In the genomic region with DNA sequence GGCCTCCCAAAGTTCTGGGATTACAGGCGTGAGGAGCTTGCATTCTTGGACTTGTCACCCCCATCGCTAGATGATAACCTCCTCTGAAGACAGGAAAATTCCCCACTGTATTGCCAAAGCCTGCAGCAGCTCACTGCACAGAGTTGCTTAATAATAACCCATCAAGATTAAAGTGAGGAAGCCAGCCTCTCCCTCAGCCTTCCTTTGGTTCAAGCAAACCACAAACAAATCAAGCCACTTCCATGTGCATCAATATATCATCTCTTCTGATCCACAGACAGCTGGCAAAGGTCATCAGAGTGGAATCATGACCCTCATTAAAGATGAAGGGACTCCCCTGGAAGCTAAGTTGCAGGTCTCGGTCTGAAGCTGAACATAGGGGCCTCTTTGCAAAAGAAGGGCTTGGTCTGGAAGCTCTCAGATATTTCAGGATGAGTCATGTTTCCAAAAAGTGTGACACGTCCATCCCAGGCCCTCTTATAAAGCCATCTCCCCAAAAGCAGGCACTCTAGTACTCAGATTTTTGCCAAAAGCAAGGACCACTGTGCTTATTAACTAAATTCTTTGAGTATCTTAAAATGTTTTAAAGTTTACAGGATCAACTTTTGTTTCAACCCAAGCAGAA, we compare ENCODE assay signal across 20 cellular contexts. TPM values are rescaled to one million over a fixed set of nuclear protein-coding genes. Genes with fewer than 3 reads are reported as not detected.
DNase-seq lines count a peak whose midpoint lies in the region; ATAC-seq, FAIRE-seq and TF ChIP-seq lines count a peak whose summit lies in the region.
"Had no signal": no experiment of that assay in that cellular context is flagged by ENCODE, and none has a peak within 500 bp of the region (broad histone marks: within the 10 kb centered on the region; RNA-seq: fewer than 3 reads in every experiment).

No MANE protein-coding gene starts in this region.

- H3K27me3 Mint-ChIP-seq in astrocyte (ENCODE audit: low read depth, unreplicated experiment) (peaks cover 9% of the 10 kb centered on the region), mesothelial cell of epicardium (ENCODE audit: low read depth) (no peaks in the 10 kb centered on the region)
- H3K27me3 Mint-ChIP-seq: type B pancreatic cell had no signal

- H3K79me2 ChIP-seq in astrocyte (ENCODE audit: insufficient read depth, low read length): peaks cover 27% of the 10 kb centered on the region

- no peaks in the 10 kb centered on the region for H3K27me3 ChIP-seq in right atrium auricular region
- H3K27me3 ChIP-seq in astrocyte (ENCODE audit: insufficient read depth, low read length): no peaks in the 10 kb centered on the region

- no peak for TF ChIP-seq CTCF in right atrium auricular region (IDR thresholded peaks at IDR 0.05)
- no peak for TF ChIP-seq CTCF in astrocyte (IDR thresholded peaks at IDR 0.05; ENCODE audit: insufficient read depth, low read depth, low read length)
- no peak for TF ChIP-seq CTCF in mesothelial cell of epicardium (IDR thresholded peaks at IDR 0.05; ENCODE audit: unreplicated experiment)

- intact Hi-C loops in left cardiac atrium (cut with DNase I) (loop anchor here in 1 of 2 donors (5.0 to 10.0 kb wide), 3 partner anchors 51 to 359 kb away; no protein-coding TSS in a partner anchor), posterior cingulate gyrus (cut with DNase I) (no loop called here)

- no peak overlapping the region for H3K9ac ChIP-seq in astrocyte (ENCODE audit: low read length)

- no peak for DNase-seq in right atrium auricular region (ENCODE audit: low spot score)
- DNase-seq in left cardiac atrium: no peak
- DNase-seq in astrocyte (ENCODE audit: low read depth): peak; percentile 26
- DNase-seq in mesothelial cell of epicardium (ENCODE audit: low spot score in 2 of 2, unreplicated experiment in 2 of 2): no peak
- DNase-seq in stimulated activated CD4-positive, alpha-beta T cell treated with anti-CD3 and anti-CD28 coated beads, Interleukin-15, amount 100 ng/mL, for 24 hours: no peak
- no peak for DNase-seq in dermis blood vessel endothelial cell
- DNase-seq in NCI-H345 treated with DMSO at 0.1 percent for 48 hours (lab: John Stamatoyannopoulos, UW; ENCODE audit: unreplicated experiment): no peak
- DNase-seq in posterior cingulate gyrus: no peak
- DNase-seq: activated CD4-positive, CD25-positive, alpha-beta regulatory T cell treated with anti-CD3 and anti-CD28 coated beads, Interleukin-2, amount 50 U/mL, for 72 hours; activated gamma-delta T cell; cortex of kidney; mucosa of descending colon; NCI-H1417; occipital lobe; SHP77 treated with DMSO at 0.1 percent for 48 hours; T-helper 2 cell had no signal

- peaks cover 7% of the 10 kb centered on the region for H4K20me1 ChIP-seq in astrocyte (ENCODE audit: insufficient read depth, low read length)

- FAIRE-seq in astrocyte (lab: Jason Lieb, UNC): no peak

- H3K4me1 Mint-ChIP-seq in astrocyte (ENCODE audit: low read depth, unreplicated experiment) (peaks cover 12% of the 10 kb centered on the region), mesothelial cell of epicardium (peaks cover 45% of the 10 kb centered on the region)

- H3K4me3 Mint-ChIP-seq in astrocyte (ENCODE audit: unreplicated experiment) (no peak overlapping the region), mesothelial cell of epicardium (no peak overlapping the region)
- H3K4me3 Mint-ChIP-seq: IgD-negative memory B cell; stimulated activated memory B cell treated with anti-CD40 and anti-IgM and Interleukin-4, amounts not matched to agents 10 μg/mL and 1 μg/mL and 100 μg/mL, for 72 hours had no signal

- ATAC-seq in left cardiac atrium: no peak
- ATAC-seq: mucosa of descending colon; stimulated activated memory B cell treated with anti-CD40 and anti-IgM and Interleukin-4, amounts not matched to agents 10 μg/mL and 1 μg/mL and 100 μg/mL, for 72 hours had no signal

- H3K27ac Mint-ChIP-seq in astrocyte (ENCODE audit: unreplicated experiment) (peak overlapping the region; percentile 38), mesothelial cell of epicardium (peak overlapping the region; percentile 82)
- H3K27ac Mint-ChIP-seq: IgD-negative memory B cell; stimulated activated memory B cell treated with anti-CD40 and anti-IgM and Interleukin-4, amounts not matched to agents 10 μg/mL and 1 μg/mL and 100 μg/mL, for 72 hours had no signal

- H3K9me3 Mint-ChIP-seq in astrocyte (ENCODE audit: unreplicated experiment) (peaks cover 10% of the 10 kb centered on the region), mesothelial cell of epicardium (no peaks in the 10 kb centered on the region)
- H3K9me3 Mint-ChIP-seq: IgD-negative memory B cell; stimulated activated memory B cell treated with anti-CD40 and anti-IgM and Interleukin-4, amounts not matched to agents 10 μg/mL and 1 μg/mL and 100 μg/mL, for 72 hours; type B pancreatic cell had no signal

- H3K9me3 ChIP-seq in right atrium auricular region (no peaks in the 10 kb centered on the region), astrocyte (ENCODE audit: insufficient read depth, low read depth, low read length) (no peaks in the 10 kb centered on the region)
- H3K9me3 ChIP-seq: mucosa of descending colon had no signal

- H3K4me2 ChIP-seq in astrocyte (ENCODE audit: low read length): no peak overlapping the region
- H3K4me2 ChIP-seq: smooth muscle cell had no signal

- H3K36me3 Mint-ChIP-seq in astrocyte (ENCODE audit: low read depth, unreplicated experiment): no peaks in the 10 kb centered on the region
- no peaks in the 10 kb centered on the region for H3K36me3 Mint-ChIP-seq in mesothelial cell of epicardium
- H3K36me3 Mint-ChIP-seq: IgD-negative memory B cell; stimulated activated memory B cell treated with anti-CD40 and anti-IgM and Interleukin-4, amounts not matched to agents 10 μg/mL and 1 μg/mL and 100 μg/mL, for 72 hours had no signal

- H3K4me3 ChIP-seq in right atrium auricular region: no peak overlapping the region
- H3K4me3 ChIP-seq in astrocyte (ENCODE audit: insufficient read depth, low read depth, low read length): no peak overlapping the region
- H3K4me3 ChIP-seq: mucosa of descending colon, smooth muscle cell had no signal

- peaks cover 0 to 51% of the 10 kb centered on the region in 2 donors for H3K4me1 ChIP-seq in right atrium auricular region
- H3K4me1 ChIP-seq in astrocyte (ENCODE audit: insufficient read depth, low read length): peaks cover 24% of the 10 kb centered on the region

- H3K36me3 ChIP-seq in right atrium auricular region (no peaks in the 10 kb centered on the region), astrocyte (ENCODE audit: insufficient read depth, low read length) (no peaks in the 10 kb centered on the region)

- no peak overlapping the region for H2AFZ ChIP-seq in astrocyte (ENCODE audit: low read depth, low read length)

- peak overlapping the region; percentile 98 for H3K27ac ChIP-seq in right atrium auricular region
- H3K27ac ChIP-seq in astrocyte (ENCODE audit: low read depth, low read length): no peak overlapping the region

RNA-seq across cellular contexts. Expression of a gene that starts 4.8 kb away (rescaled TPM):
- total RNA-seq in right atrium auricular region: 10 to 100 TPM; 40.3 to 66.8 TPM
- total RNA-seq in left cardiac atrium: 10 to 100 TPM; 63.4 to 65.2 TPM
- total RNA-seq in astrocyte: 1.7 and 2.3 TPM in 2 replicates
- total RNA-seq in mesothelial cell of epicardium: 50.7 to 53.8 TPM (median 51.0 TPM) in 3 replicates
- 43.7 and 67.6 TPM in 2 replicates for total RNA-seq in dermis blood vessel endothelial cell

Comparison
In these comparisons a context has a peak if more than half of its experiments do, and no peak if none do; other contexts are left out.
1. RNA of a gene that starts 4.8 kb away (total RNA-seq): 40.3 to 66.8 TPM in right atrium auricular region, 63.4 to 65.2 TPM in left cardiac atrium, 50.7 to 53.8 TPM in mesothelial cell of epicardium and 43.7 to 67.6 TPM in dermis blood vessel endothelial cell; 1.7 to 2.3 TPM in astrocyte; every median in the first group is over 10 times any median in the second.